Comparison of ENCODE assay signal across 11 cellular contexts in genomic region chr9:35909274-35909673, GRCh38. TPM values are rescaled to one million over a fixed set of nuclear protein-coding genes. Genes with fewer than 3 reads are reported as not detected.
DNase-seq lines count a peak whose midpoint lies in the region; ATAC-seq and TF ChIP-seq lines count a peak whose summit lies in the region.
"Had no signal": no experiment of that assay in that cellular context is flagged by ENCODE, and none has a peak within 500 bp of the region (broad histone marks: within the 10 kb centered on the region; RNA-seq: fewer than 3 reads in every experiment).

A gene with protein sequence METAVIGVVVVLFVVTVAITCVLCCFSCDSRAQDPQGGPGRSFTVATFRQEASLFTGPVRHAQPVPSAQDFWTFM (plus strand): TSS chr9:35909490. CDS start chr9:35910464, 974 bp downstream.

- H3K4me3 Mint-ChIP-seq in T-helper 1 cell treated with Interleukin-12 subunit alpha and Interleukin-12 subunit beta and Interleukin-4 antibody, amounts not matched to agents 30 μg/mL and 1 μg/mL, for 36 hours, result no peak within 1 kb of the TSS
- H3K4me3 Mint-ChIP-seq in chondrocyte (ENCODE audit: unreplicated experiment) (peak within 1 kb of the TSS; percentile 60), CD14-positive monocyte (no peak within 1 kb of the TSS)

- no peak for DNase-seq in T-helper 1 cell
- no peak for DNase-seq in chondrocyte (ENCODE audit: low spot score)
- DNase-seq in tibial artery, result no peak
- no peak for DNase-seq in NCI-H1048 (lab: John Stamatoyannopoulos, UW)
- no peak for DNase-seq in CD14-positive monocyte (ENCODE audit: low spot score)
- DNase-seq: amygdala, MV-4-11 had no signal

- no peaks in the 10 kb centered on the region for H3K36me3 ChIP-seq in mesodermal cell (ENCODE audit: control insufficient read depth, insufficient read depth, low read length)
- no peaks in the 10 kb centered on the region for H3K36me3 ChIP-seq in tibial artery

- intact Hi-C loops in tibial artery (cut with DNase I; ENCODE audit: low total_unique reads) (no loop called here), CD14-positive monocyte (cut with micrococcal nuclease) (no loop called here)

- TF ChIP-seq CTCF in chondrocyte (IDR thresholded peaks at IDR 0.05), result no peak
- no peak for TF ChIP-seq CTCF in tibial artery (IDR thresholded peaks at IDR 0.05)
- no peak for TF ChIP-seq CTCF in CD14-positive monocyte (IDR thresholded peaks at IDR 0.05)

- WGBS in mesodermal cell (ENCODE audit: insufficient coverage in 2 of 2), 2 experiments, result 80 to 81% methylated on average over 8 to 11 of the region's 11 CpGs

- peak within 1 kb of the TSS; percentile 49 for H3K27ac Mint-ChIP-seq in T-helper 1 cell treated with Interleukin-12 subunit alpha and Interleukin-12 subunit beta and Interleukin-4 antibody, amounts not matched to agents 30 μg/mL and 1 μg/mL, for 36 hours
- H3K27ac Mint-ChIP-seq in chondrocyte (ENCODE audit: unreplicated experiment) (peak within 1 kb of the TSS; percentile 97), CD14-positive monocyte (peak within 1 kb of the TSS in 3 of 7 donors; percentile 9 to 63 (median 54))

- ATAC-seq in GM19395 (IDR thresholded peaks at IDR 0.05; ENCODE audit: unreplicated experiment), result no peak

- H3K4me1 Mint-ChIP-seq in T-helper 1 cell treated with Interleukin-12 subunit alpha and Interleukin-12 subunit beta and Interleukin-4 antibody, amounts not matched to agents 30 μg/mL and 1 μg/mL, for 36 hours (ENCODE audit: low read depth), result peaks cover 20% of the 10 kb centered on the region
- H3K4me1 Mint-ChIP-seq in chondrocyte (ENCODE audit: low read depth), result peaks cover 75% of the 10 kb centered on the region
- peaks cover 43% of the 10 kb centered on the region for H3K4me1 Mint-ChIP-seq in CD14-positive monocyte

- no peaks in the 10 kb centered on the region for H3K36me3 Mint-ChIP-seq in T-helper 1 cell treated with Interleukin-12 subunit alpha and Interleukin-12 subunit beta and Interleukin-4 antibody, amounts not matched to agents 30 μg/mL and 1 μg/mL, for 36 hours (ENCODE audit: low read depth)
- H3K36me3 Mint-ChIP-seq in chondrocyte (ENCODE audit: low read depth) (no peaks in the 10 kb centered on the region), CD14-positive monocyte (no peaks in the 10 kb centered on the region)

- H3K27me3 ChIP-seq in tibial artery, result no peaks in the 10 kb centered on the region

- no peaks in the 10 kb centered on the region for H3K27me3 Mint-ChIP-seq in T-helper 1 cell treated with Interleukin-12 subunit alpha and Interleukin-12 subunit beta and Interleukin-4 antibody, amounts not matched to agents 30 μg/mL and 1 μg/mL, for 36 hours (ENCODE audit: low read depth)
- H3K27me3 Mint-ChIP-seq in chondrocyte (ENCODE audit: low read depth), result no peaks in the 10 kb centered on the region
- peaks cover 0 to 8% (median 4%) of the 10 kb centered on the region in 3 donors for H3K27me3 Mint-ChIP-seq in CD14-positive monocyte (ENCODE audit: low read depth in 3 of 3)

- H3K9me3 ChIP-seq in mesodermal cell (ENCODE audit: control insufficient read depth, low read length) (no peaks in the 10 kb centered on the region), tibial artery (no peaks in the 10 kb centered on the region)

- H3K4me1 ChIP-seq in mesodermal cell (ENCODE audit: control insufficient read depth, insufficient read depth, low read length, poor library complexity, severe bottlenecking) (peaks cover 61% of the 10 kb centered on the region), tibial artery (peaks cover 11 to 92% (median 82%) of the 10 kb centered on the region in 4 donors)

- H3K4me3 ChIP-seq in mesodermal cell (ENCODE audit: extremely low read depth, insufficient read depth, low read length, poor library complexity, severe bottlenecking) (no peak within 1 kb of the TSS), tibial artery (peak within 1 kb of the TSS; percentile 47 to 57)

- H3K27ac ChIP-seq in mesodermal cell (ENCODE audit: low read depth, low read length, severe bottlenecking) (peak within 1 kb of the TSS; percentile 94), tibial artery (peak within 1 kb of the TSS; percentile 88 to 98)

- no peaks in the 10 kb centered on the region for H3K9me3 Mint-ChIP-seq in T-helper 1 cell treated with Interleukin-12 subunit alpha and Interleukin-12 subunit beta and Interleukin-4 antibody, amounts not matched to agents 30 μg/mL and 1 μg/mL, for 36 hours
- H3K9me3 Mint-ChIP-seq in chondrocyte (ENCODE audit: low read depth) (no peaks in the 10 kb centered on the region), CD14-positive monocyte (peaks cover 0 to 2% (median 0%) of the 10 kb centered on the region in 7 donors)

RNA-seq across cellular contexts. Expression of the gene that starts here (rescaled TPM):
- 0.70 to 1.3 TPM (median 0.77 TPM) in 3 replicates for total RNA-seq in chondrocyte
- 1.6 TPM for polyA plus RNA-seq in mesodermal cell (2013, experiment 1 of 2)
- 0.81 TPM for polyA plus RNA-seq in mesodermal cell (2013, experiment 2 of 2)
- not detected for polyA plus RNA-seq in CD14-positive monocyte
- total RNA-seq: SK-MEL-5 had no signal
